In genomic region chr16:29784901-29785500, GRCh38 we compare ENCODE assay signal across 8 cellular contexts. TPM values are rescaled to one million over a fixed set of nuclear protein-coding genes. Genes with fewer than 3 reads are reported as not detected.
DNase-seq lines count a peak whose midpoint lies in the region; TF ChIP-seq lines count a peak whose summit lies in the region.

No MANE protein-coding gene starts in this region.

- peak overlapping the region; percentile 96 for H2AFZ ChIP-seq in neural progenitor cell (replicated peaks)

- no peaks in the 10 kb centered on the region for H3K9me3 Mint-ChIP-seq in activated T-helper 2 cell treated with anti-CD3 and anti-CD28 coated beads, Interferon-gamma antibody, Interleukin-2, Interleukin-4, amounts not matched to agents 10 μg/mL and 5 μg/mL and 100 μg/mL, durations not matched to agents 14 hours and 24 hours and 36 hours
- H3K9me3 Mint-ChIP-seq in neural progenitor cell: peaks cover 2% of the 10 kb centered on the region

- H3K9ac ChIP-seq in HUES48 (ENCODE audit: low read depth, low read length) (no peak overlapping the region), neural progenitor cell (no peak overlapping the region), subcutaneous abdominal adipose tissue (ENCODE audit: low read length in 5 of 5) (peak overlapping the region in 3 of 5 donors; percentile 28 to 64 (median 35))

- H3K4me3 ChIP-seq in HUES48 (ENCODE audit: low read depth, low read length): peak overlapping the region; percentile 51
- peak overlapping the region; percentile 40 for H3K4me3 ChIP-seq in fibroblast of the aortic adventitia (ENCODE audit: low read depth, low read length)
- peak overlapping the region; percentile 26 for H3K4me3 ChIP-seq in neural progenitor cell
- H3K4me3 ChIP-seq in subcutaneous abdominal adipose tissue (ENCODE audit: low read depth in 1 of 5, low read length in 5 of 5): peak overlapping the region; percentile 26 to 63 (median 51)

- POLR2A ChIA-PET in HEK293T (lab: Yijun Ruan, JAX): no interaction called here

- no peaks in the 10 kb centered on the region; the same call in none of the 2 replicates for H3K27me3 ChIP-seq in HUES48 (ENCODE audit: control insufficient read depth, insufficient read depth, low read length)
- H3K27me3 ChIP-seq in neural progenitor cell: no peaks in the 10 kb centered on the region
- no peaks in the 10 kb centered on the region for H3K27me3 ChIP-seq in subcutaneous abdominal adipose tissue (ENCODE audit: control insufficient read depth in 5 of 5, insufficient read depth in 4 of 5, low read length in 5 of 5)

- H3K4me1 ChIP-seq in HUES48 (ENCODE audit: control insufficient read depth, insufficient read depth, low read length): peaks cover 4% of the 10 kb centered on the region; the same call in 1 of the 2 replicates
- peaks cover 5% of the 10 kb centered on the region for H3K4me1 ChIP-seq in neural progenitor cell
- peaks cover 0 to 17% (median 16%) of the 10 kb centered on the region in 5 donors for H3K4me1 ChIP-seq in subcutaneous abdominal adipose tissue (ENCODE audit: control insufficient read depth in 5 of 5, insufficient read depth in 5 of 5, low read length in 5 of 5)

- no peaks in the 10 kb centered on the region for H3K36me3 Mint-ChIP-seq in activated T-helper 2 cell treated with anti-CD3 and anti-CD28 coated beads, Interferon-gamma antibody, Interleukin-2, Interleukin-4, amounts not matched to agents 10 μg/mL and 5 μg/mL and 100 μg/mL, durations not matched to agents 14 hours and 24 hours and 36 hours (ENCODE audit: low read depth)
- H3K36me3 Mint-ChIP-seq in neural progenitor cell: no peaks in the 10 kb centered on the region

- peak overlapping the region; percentile 57 for H3K4me3 Mint-ChIP-seq in activated T-helper 2 cell treated with anti-CD3 and anti-CD28 coated beads, Interferon-gamma antibody, Interleukin-2, Interleukin-4, amounts not matched to agents 10 μg/mL and 5 μg/mL and 100 μg/mL, durations not matched to agents 14 hours and 24 hours and 36 hours (ENCODE audit: low read depth)
- no peak overlapping the region for H3K4me3 Mint-ChIP-seq in neural progenitor cell

- H3K4me1 Mint-ChIP-seq in activated T-helper 2 cell treated with anti-CD3 and anti-CD28 coated beads, Interferon-gamma antibody, Interleukin-2, Interleukin-4, amounts not matched to agents 10 μg/mL and 5 μg/mL and 100 μg/mL, durations not matched to agents 14 hours and 24 hours and 36 hours (ENCODE audit: low read depth): peaks cover 31% of the 10 kb centered on the region
- H3K4me1 Mint-ChIP-seq in neural progenitor cell: peaks cover 15% of the 10 kb centered on the region

- H3K9me3 ChIP-seq in HUES48 (ENCODE audit: control insufficient read depth, insufficient read depth, low read length): no peaks in the 10 kb centered on the region
- H3K9me3 ChIP-seq in neural progenitor cell (ENCODE audit: low read depth): no peaks in the 10 kb centered on the region
- no peaks in the 10 kb centered on the region for H3K9me3 ChIP-seq in subcutaneous abdominal adipose tissue (ENCODE audit: control insufficient read depth in 5 of 5, low read length in 5 of 5)

- H3K4me2 ChIP-seq in neural progenitor cell: peak overlapping the region; percentile 65

- intact Hi-C loops in activated T-helper 2 cell treated with anti-CD3 and anti-CD28 coated beads, Interferon-gamma antibody, Interleukin-2, Interleukin-4, amounts not matched to agents 10 μg/mL and 5 μg/mL and 100 μg/mL, durations not matched to agents 14 hours and 24 hours and 36 hours (cut with micrococcal nuclease): no loop called here

- CTCF ChIA-PET in HEK293T (lab: Yijun Ruan, JAX): interaction anchor here (0.8 to 1.0 kb wide), 2 partner anchors 44 to 64 kb away, joined by 3 to 4 read pairs; no protein-coding TSS in a partner anchor

- H3K27me3 Mint-ChIP-seq in activated T-helper 2 cell treated with anti-CD3 and anti-CD28 coated beads, Interferon-gamma antibody, Interleukin-2, Interleukin-4, amounts not matched to agents 10 μg/mL and 5 μg/mL and 100 μg/mL, durations not matched to agents 14 hours and 24 hours and 36 hours (ENCODE audit: low read depth): no peaks in the 10 kb centered on the region
- H3K27me3 Mint-ChIP-seq in neural progenitor cell (ENCODE audit: insufficient read depth, low read depth): peaks cover 13% of the 10 kb centered on the region

- no peaks in the 10 kb centered on the region for H3K79me2 ChIP-seq in neural progenitor cell (ENCODE audit: low read depth)

- DNase-seq in activated T-helper 2 cell treated with anti-CD3 and anti-CD28 coated beads, Interferon-gamma antibody, Interleukin-2, Interleukin-4, amounts not matched to agents 10 μg/mL and 5 μg/mL and 100 μg/mL, durations not matched to agents 14 hours and 24 hours and 36 hours (ENCODE audit: low spot score): peak; percentile 67
- DNase-seq in fibroblast of the aortic adventitia (ENCODE audit: low read depth) (peak; percentile 55), neural progenitor cell (ENCODE audit: low spot score) (peak; percentile 90), NCI-H748 treated with DMSO at 0.1 percent for 48 hours (lab: John Stamatoyannopoulos, UW) (no peak), HEK293T (ENCODE audit: extremely low spot score) (no peak), OCI-M1 (lab: John Stamatoyannopoulos, UW) (no peak)

- no peak overlapping the region for H3K27ac ChIP-seq in HUES48 (ENCODE audit: low read depth, low read length)
- no peak overlapping the region for H3K27ac ChIP-seq in neural progenitor cell
- no peak overlapping the region for H3K27ac ChIP-seq in subcutaneous abdominal adipose tissue (ENCODE audit: low read depth, low read length)

- H4K20me1 ChIP-seq in neural progenitor cell (ENCODE audit: low read depth): no peaks in the 10 kb centered on the region

- H3K36me3 ChIP-seq in HUES48 (ENCODE audit: control insufficient read depth, insufficient read depth, low read length): no peaks in the 10 kb centered on the region
- no peaks in the 10 kb centered on the region for H3K36me3 ChIP-seq in neural progenitor cell
- no peaks in the 10 kb centered on the region for H3K36me3 ChIP-seq in subcutaneous abdominal adipose tissue (ENCODE audit: control insufficient read depth in 5 of 5, insufficient read depth in 5 of 5, low read length in 5 of 5)

- H3F3A ChIP-seq in neural progenitor cell (ENCODE audit: low read depth): peaks cover 11% of the 10 kb centered on the region

- no peak overlapping the region for H3K27ac Mint-ChIP-seq in activated T-helper 2 cell treated with anti-CD3 and anti-CD28 coated beads, Interferon-gamma antibody, Interleukin-2, Interleukin-4, amounts not matched to agents 10 μg/mL and 5 μg/mL and 100 μg/mL, durations not matched to agents 14 hours and 24 hours and 36 hours
- H3K27ac Mint-ChIP-seq in neural progenitor cell: no peak overlapping the region

- TF ChIP-seq CTCF in fibroblast of the aortic adventitia (IDR thresholded peaks at IDR 0.05; ENCODE audit: insufficient read depth, low read length) (peak; percentile 80), neural progenitor cell (IDR thresholded peaks at IDR 0.05) (peak; percentile 84)

TF ChIP-seq in HEK293T, 16 proteins besides CTCF, POLR2A, EP300 and RAD21:
- no peak for TF ChIP-seq SUZ12 (IDR thresholded peaks at IDR 0.05)
- TF ChIP-seq L3MBTL2 (conservative IDR thresholded peaks at IDR 0.05): no peak
- no peak for TF ChIP-seq ELF4 (IDR thresholded peaks at IDR 0.05)
- TF ChIP-seq FOXK2 (IDR thresholded peaks at IDR 0.05): no peak
- TF ChIP-seq ZNF384 (IDR thresholded peaks at IDR 0.05): no peak
- TF ChIP-seq PKNOX1 (IDR thresholded peaks at IDR 0.05): no peak
- TF ChIP-seq ARNT (IDR thresholded peaks at IDR 0.05): no peak

RNA-seq across cellular contexts. Expression of gene KIF22, which starts 5.5 kb away (rescaled TPM):
- total RNA-seq in activated T-helper 2 cell treated with anti-CD3 and anti-CD28 coated beads, Interferon-gamma antibody, Interleukin-2, Interleukin-4, amounts not matched to agents 10 μg/mL and 5 μg/mL and 100 μg/mL, durations not matched to agents 14 hours and 24 hours and 36 hours: 132 and 136 TPM in 2 replicates
- total RNA-seq in fibroblast of the aortic adventitia (ENCODE audit: low replicate concordance) (7.2 and 52.4 TPM in 2 replicates), neural progenitor cell (ENCODE audit: low replicate concordance) (173 and 275 TPM in 2 replicates)

RNA-seq across cellular contexts. Expression of gene ZG16, which starts 6.9 kb away (rescaled TPM):
- total RNA-seq in activated T-helper 2 cell treated with anti-CD3 and anti-CD28 coated beads, Interferon-gamma antibody, Interleukin-2, Interleukin-4, amounts not matched to agents 10 μg/mL and 5 μg/mL and 100 μg/mL, durations not matched to agents 14 hours and 24 hours and 36 hours: not detected in 2 replicates
- not detected in 2 replicates for total RNA-seq in fibroblast of the aortic adventitia (ENCODE audit: low replicate concordance)
- not detected in 2 replicates for total RNA-seq in neural progenitor cell (ENCODE audit: low replicate concordance)

RNA-seq across cellular contexts. Expression of gene MAZ, which starts 21.3 kb away (rescaled TPM):
- 387 and 388 TPM in 2 replicates for total RNA-seq in activated T-helper 2 cell treated with anti-CD3 and anti-CD28 coated beads, Interferon-gamma antibody, Interleukin-2, Interleukin-4, amounts not matched to agents 10 μg/mL and 5 μg/mL and 100 μg/mL, durations not matched to agents 14 hours and 24 hours and 36 hours
- total RNA-seq in fibroblast of the aortic adventitia (ENCODE audit: low replicate concordance) (74.0 and 159 TPM in 2 replicates), neural progenitor cell (ENCODE audit: low replicate concordance) (120 and 220 TPM in 2 replicates)

RNA-seq across cellular contexts. Expression of gene PRRT2, which starts 27.0 kb away (rescaled TPM):
- 1.8 and 2.0 TPM in 2 replicates for total RNA-seq in activated T-helper 2 cell treated with anti-CD3 and anti-CD28 coated beads, Interferon-gamma antibody, Interleukin-2, Interleukin-4, amounts not matched to agents 10 μg/mL and 5 μg/mL and 100 μg/mL, durations not matched to agents 14 hours and 24 hours and 36 hours
- 7.7 and 32.0 TPM in 2 replicates for total RNA-seq in fibroblast of the aortic adventitia (ENCODE audit: low replicate concordance)
- total RNA-seq in neural progenitor cell (ENCODE audit: low replicate concordance): 23.5 and 71.4 TPM in 2 replicates

RNA-seq across cellular contexts. Expression of gene PAGR1, which starts 31.0 kb away (rescaled TPM):
- total RNA-seq in activated T-helper 2 cell treated with anti-CD3 and anti-CD28 coated beads, Interferon-gamma antibody, Interleukin-2, Interleukin-4, amounts not matched to agents 10 μg/mL and 5 μg/mL and 100 μg/mL, durations not matched to agents 14 hours and 24 hours and 36 hours: 27.6 and 29.5 TPM in 2 replicates
- total RNA-seq in fibroblast of the aortic adventitia (ENCODE audit: low replicate concordance): 23.4 and 61.2 TPM in 2 replicates
- 47.2 and 88.3 TPM in 2 replicates for total RNA-seq in neural progenitor cell (ENCODE audit: low replicate concordance)

Comparison
In these comparisons a context has a peak if more than half of its experiments do, and no peak if none do; other contexts are left out.
1. H3K9ac ChIP-seq: peak in subcutaneous abdominal adipose tissue (3 of 5); none in HUES48 (single experiment) and neural progenitor cell (single experiment).
2. DNase-seq: peak in activated T-helper 2 cell treated with anti-CD3 and anti-CD28 coated beads, Interferon-gamma antibody, Interleukin-2, Interleukin-4, amounts not matched to agents 10 μg/mL and 5 μg/mL and 100 μg/mL, durations not matched to agents 14 hours and 24 hours and 36 hours (single experiment), fibroblast of the aortic adventitia (single experiment) and neural progenitor cell (single experiment); none in NCI-H748 treated with DMSO at 0.1 percent for 48 hours (single experiment), HEK293T (single experiment) and OCI-M1 (single experiment).
3. Peak in every context shown above with its lines, with median percentiles within 50 percentile points of each other: H3K4me3 ChIP-seq.